In the genomic region with DNA sequence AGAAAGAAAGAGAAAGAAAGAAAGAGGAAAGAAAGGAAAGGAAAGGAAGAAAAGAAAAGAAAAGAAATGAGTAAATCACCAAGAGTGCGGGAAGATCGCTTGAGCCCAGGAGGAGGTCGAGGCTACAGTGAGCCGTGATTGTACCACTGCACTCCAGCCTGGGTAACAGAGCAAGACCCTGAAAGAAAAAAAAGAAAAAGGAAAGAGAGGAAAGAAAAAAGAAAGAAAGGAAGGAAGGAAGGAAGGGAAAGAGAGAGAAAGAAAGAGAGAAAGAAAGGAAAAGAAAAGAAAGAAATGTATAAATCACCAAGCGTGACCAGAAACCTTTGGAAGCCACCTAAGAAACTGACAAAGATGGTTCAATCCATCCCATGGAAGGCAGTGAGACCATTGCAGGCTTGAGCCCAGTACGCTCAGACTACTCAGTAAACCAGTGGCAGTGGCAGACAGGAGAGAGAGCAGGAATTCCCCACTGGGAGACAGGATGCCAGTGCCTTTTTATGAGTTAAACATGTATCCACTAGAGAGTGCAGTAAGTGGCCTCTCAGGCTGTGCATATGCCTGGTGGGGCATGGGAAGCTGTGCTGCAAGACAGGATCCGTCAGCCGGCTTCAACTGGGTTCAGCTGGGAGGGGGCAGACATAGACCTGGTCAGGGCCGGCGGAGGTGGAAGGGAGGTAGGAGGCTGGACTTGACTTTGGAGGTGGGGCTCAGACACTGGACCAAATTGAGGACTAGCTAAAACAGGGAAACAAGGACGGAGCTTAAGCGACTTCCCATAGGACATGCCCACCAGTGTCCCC, we compare ENCODE assay signal across 29 cellular contexts. TPM values are rescaled to one million over a fixed set of nuclear protein-coding genes. Genes with fewer than 3 reads are reported as not detected.
DNase-seq lines count a peak whose midpoint lies in the region; ATAC-seq and TF ChIP-seq lines count a peak whose summit lies in the region.
"Had no signal": no experiment of that assay in that cellular context is flagged by ENCODE, and none has a peak within 500 bp of the region (broad histone marks: within the 10 kb centered on the region; RNA-seq: fewer than 3 reads in every experiment).

No MANE protein-coding gene starts in this region.

- TF ChIP-seq CTCF in osteocyte (IDR thresholded peaks at IDR 0.05), result no peak
- no peak for TF ChIP-seq CTCF in glutamatergic neuron (IDR thresholded peaks at IDR 0.05; ENCODE audit: partially characterized antibody, unreplicated experiment)

- H3K4me3 Mint-ChIP-seq in activated T-helper 17 cell treated with anti-CD3 and anti-CD28 coated beads, Interleukin-2, amount 50 U/mL, for 72 hours, result peak overlapping the region; percentile 52
- H3K4me3 Mint-ChIP-seq in osteocyte (ENCODE audit: unreplicated experiment) (no peak overlapping the region), glutamatergic neuron (ENCODE audit: unreplicated experiment) (no peak overlapping the region)
- no peak overlapping the region for H3K4me3 Mint-ChIP-seq in activated CD4-positive, alpha-beta T cell treated with anti-CD3 and anti-CD28 coated beads, Interleukin-2, amount 10 ng/mL, durations not matched to agents 24 days and 14 days
- H3K4me3 Mint-ChIP-seq: activated B cell treated with CpG ODN at 0.5 μM for 24 hours; activated naive CD4-positive, alpha-beta T cell treated with anti-CD3 and anti-CD28 coated beads for 36 hours; CD4-positive, CD25-positive, alpha-beta regulatory T cell had no signal

- peaks cover 14% of the 10 kb centered on the region for H3K4me1 Mint-ChIP-seq in activated T-helper 17 cell treated with anti-CD3 and anti-CD28 coated beads, Interleukin-2, amount 50 U/mL, for 72 hours
- H3K4me1 Mint-ChIP-seq in osteocyte (ENCODE audit: unreplicated experiment) (no peaks in the 10 kb centered on the region), glutamatergic neuron (ENCODE audit: low read depth, unreplicated experiment) (no peaks in the 10 kb centered on the region)
- H3K4me1 Mint-ChIP-seq in activated CD4-positive, alpha-beta T cell treated with anti-CD3 and anti-CD28 coated beads, Interleukin-2, amount 10 ng/mL, durations not matched to agents 24 days and 14 days, result peaks cover 8% of the 10 kb centered on the region

- H3K27me3 Mint-ChIP-seq in activated T-helper 17 cell treated with anti-CD3 and anti-CD28 coated beads, Interleukin-2, amount 50 U/mL, for 72 hours, result no peaks in the 10 kb centered on the region
- H3K27me3 Mint-ChIP-seq in osteocyte (ENCODE audit: unreplicated experiment), result no peaks in the 10 kb centered on the region
- peaks cover 11% of the 10 kb centered on the region for H3K27me3 Mint-ChIP-seq in activated CD4-positive, alpha-beta T cell treated with anti-CD3 and anti-CD28 coated beads, Interleukin-2, amount 10 ng/mL, durations not matched to agents 24 days and 14 days
- peaks cover 5% of the 10 kb centered on the region for H3K27me3 Mint-ChIP-seq in glutamatergic neuron (ENCODE audit: unreplicated experiment)
- H3K27me3 Mint-ChIP-seq: activated B cell treated with CpG ODN at 0.5 μM for 24 hours had no signal

- intact Hi-C loops in activated CD4-positive, alpha-beta T cell treated with anti-CD3 and anti-CD28 coated beads, Interleukin-2, amount 10 ng/mL, durations not matched to agents 24 days and 14 days (cut with micrococcal nuclease), result no loop called here

- peak overlapping the region; percentile 82 for H3K27ac Mint-ChIP-seq in activated T-helper 17 cell treated with anti-CD3 and anti-CD28 coated beads, Interleukin-2, amount 50 U/mL, for 72 hours
- H3K27ac Mint-ChIP-seq in osteocyte (ENCODE audit: unreplicated experiment) (no peak overlapping the region), glutamatergic neuron (ENCODE audit: unreplicated experiment) (no peak overlapping the region)
- H3K27ac Mint-ChIP-seq in activated CD4-positive, alpha-beta T cell treated with anti-CD3 and anti-CD28 coated beads, Interleukin-2, amount 10 ng/mL, durations not matched to agents 24 days and 14 days, result no peak overlapping the region
- H3K27ac Mint-ChIP-seq: activated B cell treated with CpG ODN at 0.5 μM for 24 hours; activated naive CD4-positive, alpha-beta T cell treated with anti-CD3 and anti-CD28 coated beads for 36 hours; CD4-positive, CD25-positive, alpha-beta regulatory T cell had no signal

- no peak for ATAC-seq in activated T-helper 17 cell treated with anti-CD3 and anti-CD28 coated beads, Interleukin-2, amount 50 U/mL, for 72 hours (replicated peaks)
- ATAC-seq: body of pancreas, left lobe of liver had no signal

- no peaks in the 10 kb centered on the region for H3K36me3 Mint-ChIP-seq in activated T-helper 17 cell treated with anti-CD3 and anti-CD28 coated beads, Interleukin-2, amount 50 U/mL, for 72 hours (ENCODE audit: low read depth)
- H3K36me3 Mint-ChIP-seq in osteocyte (ENCODE audit: unreplicated experiment) (no peaks in the 10 kb centered on the region), glutamatergic neuron (ENCODE audit: unreplicated experiment) (peaks cover 5% of the 10 kb centered on the region)
- H3K36me3 Mint-ChIP-seq in activated CD4-positive, alpha-beta T cell treated with anti-CD3 and anti-CD28 coated beads, Interleukin-2, amount 10 ng/mL, durations not matched to agents 24 days and 14 days (ENCODE audit: low read depth), result no peaks in the 10 kb centered on the region
- H3K36me3 Mint-ChIP-seq: CD4-positive, CD25-positive, alpha-beta regulatory T cell had no signal

- H3K9me3 Mint-ChIP-seq in activated T-helper 17 cell treated with anti-CD3 and anti-CD28 coated beads, Interleukin-2, amount 50 U/mL, for 72 hours, result no peaks in the 10 kb centered on the region
- H3K9me3 Mint-ChIP-seq in osteocyte (ENCODE audit: unreplicated experiment) (no peaks in the 10 kb centered on the region), glutamatergic neuron (ENCODE audit: unreplicated experiment) (peaks cover 5% of the 10 kb centered on the region)
- no peaks in the 10 kb centered on the region for H3K9me3 Mint-ChIP-seq in activated CD4-positive, alpha-beta T cell treated with anti-CD3 and anti-CD28 coated beads, Interleukin-2, amount 10 ng/mL, durations not matched to agents 24 days and 14 days
- H3K9me3 Mint-ChIP-seq: activated B cell treated with CpG ODN at 0.5 μM for 24 hours; activated naive CD4-positive, alpha-beta T cell treated with anti-CD3 and anti-CD28 coated beads for 36 hours had no signal

- peak; percentile 25 for DNase-seq in DMS 273 (lab: John Stamatoyannopoulos, UW; ENCODE audit: unreplicated experiment)
- DNase-seq in DMS 273 treated with DMSO at 0.1 percent for 48 hours (lab: John Stamatoyannopoulos, UW), result no peak
- DNase-seq in H4 (ENCODE audit: low spot score), result peak; percentile 16
- peak; percentile 82 for DNase-seq in osteocyte (ENCODE audit: extremely low spot score, unreplicated experiment)
- DNase-seq in activated CD4-positive, alpha-beta T cell treated with anti-CD3 and anti-CD28 coated beads, Interleukin-2, amount 10 ng/mL, durations not matched to agents 24 days and 14 days, result no peak
- DNase-seq in stimulated activated CD4-positive, alpha-beta T cell treated with anti-CD3 and anti-CD28 coated beads, Interleukin-12 subunit alpha, Interleukin-12 subunit beta, amount 100 ng/mL, for 4 hours, result no peak
- DNase-seq in glutamatergic neuron, result no peak
- DNase-seq: activated B cell treated with CpG ODN at 0.5 μM for 24 hours; activated CD4-positive, alpha-beta T cell treated with anti-CD3 and anti-CD28 coated beads, Interleukin-2, amount 50 U/mL, for 4 hours; body of pancreas; CD4-positive, CD25-positive, alpha-beta regulatory T cell; HCEC 1CT; Kasumi-1; NCI-H1417 treated with DMSO at 0.1 percent for 48 hours; NCI-H2029 treated with DMSO at 0.1 percent for 48 hours; NCI-H446 treated with DMSO at 0.1 percent for 48 hours; T-helper 1 cell had no signal

RNA-seq across cellular contexts. Expression of a gene that starts 4.8 kb away (rescaled TPM):
- 0.21 TPM in 1 of 2 replicates, not detected in the other for total RNA-seq in H4 (2014; rRNA removed; shearing (Covaris generic))
- total RNA-seq in activated T-helper 17 cell treated with anti-CD3 and anti-CD28 coated beads, Interleukin-2, amount 50 U/mL, for 72 hours, result under 1 TPM; 0.42 to 0.61 TPM
- total RNA-seq in osteocyte (not detected in 2 replicates), glutamatergic neuron (ENCODE audit: unreplicated experiment) (not detected)
- 0.21 TPM in 1 of 2 replicates, not detected in the other for total RNA-seq in activated CD4-positive, alpha-beta T cell treated with anti-CD3 and anti-CD28 coated beads, Interleukin-2, amount 10 ng/mL, durations not matched to agents 24 days and 14 days
- total RNA-seq: activated B cell treated with CpG ODN at 0.5 μM for 24 hours; adrenal gland; body of pancreas; Calu3; CD4-positive, CD25-positive, alpha-beta regulatory T cell; cerebellum; glomerular endothelial cell; left lobe of liver; ovary; renal cortical epithelial cell; SK-MEL-5; skeletal muscle tissue; temporal lobe had no signal

RNA-seq across cellular contexts. Expression of a gene that starts 17.4 kb away (rescaled TPM):
- total RNA-seq in H4 (2014; rRNA removed; shearing (Covaris generic)), result 0.21 TPM in 1 of 2 replicates, not detected in the other
- total RNA-seq in activated T-helper 17 cell treated with anti-CD3 and anti-CD28 coated beads, Interleukin-2, amount 50 U/mL, for 72 hours, result 1 to 10 TPM; 1.7 to 2.3 TPM
- not detected in 2 replicates for total RNA-seq in osteocyte
- 0.21 and 0.69 TPM in 2 replicates for total RNA-seq in activated CD4-positive, alpha-beta T cell treated with anti-CD3 and anti-CD28 coated beads, Interleukin-2, amount 10 ng/mL, durations not matched to agents 24 days and 14 days
- not detected for total RNA-seq in glutamatergic neuron (ENCODE audit: unreplicated experiment)
- total RNA-seq: body of pancreas, Calu3, cerebellum, glomerular endothelial cell, left lobe of liver, renal cortical epithelial cell, SK-MEL-5, skeletal muscle tissue had no signal

RNA-seq across cellular contexts. Expression of a gene that starts 28.0 kb away (rescaled TPM):
- total RNA-seq in H4 (2014; rRNA removed; shearing (Covaris generic)), result not detected in 2 replicates
- under 1 TPM; 0.42 to 0.54 TPM for total RNA-seq in activated T-helper 17 cell treated with anti-CD3 and anti-CD28 coated beads, Interleukin-2, amount 50 U/mL, for 72 hours
- total RNA-seq in osteocyte (not detected in 2 replicates), glutamatergic neuron (ENCODE audit: unreplicated experiment) (not detected)
- 0.12 and 0.14 TPM in 2 replicates for total RNA-seq in activated CD4-positive, alpha-beta T cell treated with anti-CD3 and anti-CD28 coated beads, Interleukin-2, amount 10 ng/mL, durations not matched to agents 24 days and 14 days
- total RNA-seq: adrenal gland; Calu3; CD4-positive, CD25-positive, alpha-beta regulatory T cell; cerebellum; glomerular endothelial cell; left lobe of liver; renal cortical epithelial cell; SK-MEL-5; skeletal muscle tissue; temporal lobe had no signal

RNA-seq across cellular contexts. Expression of a gene that starts 46.7 kb away (rescaled TPM):
- 1.9 and 6.1 TPM in 2 replicates for total RNA-seq in H4 (2014; rRNA removed; shearing (Covaris generic))
- total RNA-seq in activated T-helper 17 cell treated with anti-CD3 and anti-CD28 coated beads, Interleukin-2, amount 50 U/mL, for 72 hours, result 10 to 100 TPM in 1 of 2 donors, 1 to 10 TPM in 1; 5.3 to 11.7 TPM
- total RNA-seq in osteocyte (not detected in 2 replicates), glutamatergic neuron (ENCODE audit: unreplicated experiment) (not detected)
- 3.4 and 4.1 TPM in 2 replicates for total RNA-seq in activated CD4-positive, alpha-beta T cell treated with anti-CD3 and anti-CD28 coated beads, Interleukin-2, amount 10 ng/mL, durations not matched to agents 24 days and 14 days
- total RNA-seq: cerebellum, renal cortical epithelial cell, temporal lobe had no signal

Comparison
In these comparisons a context has a peak if more than half of its experiments do, and no peak if none do; other contexts are left out.
1. DNase-seq: peak in DMS 273 (single experiment), H4 (single experiment) and osteocyte (single experiment); none in DMS 273 treated with DMSO at 0.1 percent for 48 hours (single experiment), activated CD4-positive, alpha-beta T cell treated with anti-CD3 and anti-CD28 coated beads, Interleukin-2, amount 10 ng/mL, durations not matched to agents 24 days and 14 days (single experiment), stimulated activated CD4-positive, alpha-beta T cell treated with anti-CD3 and anti-CD28 coated beads, Interleukin-12 subunit alpha, Interleukin-12 subunit beta, amount 100 ng/mL, for 4 hours (single experiment) and glutamatergic neuron (single experiment).